In the genomic region with DNA sequence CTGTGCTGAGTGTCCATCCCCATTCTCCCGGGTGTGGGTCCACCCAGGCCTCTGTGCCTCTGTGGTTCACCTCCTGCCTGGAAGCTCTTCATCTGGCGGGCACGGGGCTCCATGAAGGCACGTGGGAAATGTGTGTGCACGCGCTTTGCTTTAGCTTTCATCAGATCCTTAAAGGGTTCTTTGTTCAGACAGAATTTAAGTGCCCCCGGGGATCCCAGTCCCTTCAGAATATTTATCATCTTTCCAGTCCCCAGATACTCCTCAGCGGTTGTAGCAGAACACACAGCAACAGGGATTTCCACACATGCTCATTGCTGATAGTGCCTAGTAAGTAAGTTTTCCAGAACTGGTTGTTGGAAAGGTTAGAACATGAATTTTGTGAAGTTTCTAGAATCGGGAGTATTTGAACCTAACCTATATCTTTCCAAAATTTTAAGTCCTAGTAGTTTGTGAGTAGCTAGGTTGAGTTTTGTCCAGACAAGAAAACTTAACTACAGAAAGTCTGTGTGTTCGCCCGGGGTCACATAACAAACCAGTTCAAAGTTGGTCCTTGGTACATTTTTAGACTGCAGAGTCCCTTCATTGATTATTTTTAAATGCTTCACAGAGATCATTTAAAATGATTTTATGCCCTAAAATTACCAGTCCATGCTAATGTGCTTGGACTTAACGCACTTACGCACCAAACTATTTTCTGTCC, we compare ENCODE assay signal across 14 cellular contexts.
A peak's percentile ranks its signal among the peaks of the same experiment; 100 is the strongest.
DNase-seq lines count a peak whose midpoint lies in the region; ATAC-seq and TF ChIP-seq lines count a peak whose summit lies in the region.
"Had no signal": no experiment of that assay in that cellular context is flagged by ENCODE, and none has a peak within 500 bp of the region (broad histone marks: within the 10 kb centered on the region; RNA-seq: fewer than 3 reads in every experiment).

No MANE protein-coding gene starts in this region.

- peaks cover 16% of the 10 kb centered on the region for H3K36me3 Mint-ChIP-seq in WTC11

- H3K27me3 ChIP-seq in Karpas-422 (ENCODE audit: low read length): no peaks in the 10 kb centered on the region
- H3K27me3 ChIP-seq: gastrocnemius medialis, SJCRH30 had no signal

- POLR2A ChIA-PET in WTC11 (lab: Charles Lee): no interaction called here

- H3K79me2 ChIP-seq in Karpas-422 (ENCODE audit: low read length): no peaks in the 10 kb centered on the region

- H3K9me3 Mint-ChIP-seq in stimulated activated naive CD8-positive, alpha-beta T cell treated with anti-CD3 and anti-CD28 coated beads, Interleukin-15, amount 100 ng/mL, for 72 hours: no peaks in the 10 kb centered on the region
- H3K9me3 Mint-ChIP-seq in WTC11: no peaks in the 10 kb centered on the region
- H3K9me3 Mint-ChIP-seq: activated CD4-positive, alpha-beta memory T cell treated with anti-CD3 and anti-CD28 coated beads, Interleukin-2, amount 10 ng/mL, durations not matched to agents 7 days and 5 days; stimulated activated naive CD8-positive, alpha-beta T cell treated with anti-CD3 and anti-CD28 coated beads, Interleukin-15, Interleukin-2, amounts not matched to agents 100 ng/mL and 50 ng/mL, for 24 hours had no signal

- no peak overlapping the region for H2AFZ ChIP-seq in Karpas-422 (ENCODE audit: low read length)

- H3K27me3 Mint-ChIP-seq in stimulated activated naive CD8-positive, alpha-beta T cell treated with anti-CD3 and anti-CD28 coated beads, Interleukin-15, amount 100 ng/mL, for 72 hours: no peaks in the 10 kb centered on the region
- H3K27me3 Mint-ChIP-seq in WTC11 (ENCODE audit: low read depth): no peaks in the 10 kb centered on the region
- H3K27me3 Mint-ChIP-seq: stimulated activated naive CD8-positive, alpha-beta T cell treated with anti-CD3 and anti-CD28 coated beads, Interleukin-15, Interleukin-2, amounts not matched to agents 100 ng/mL and 50 ng/mL, for 24 hours had no signal

- CTCF ChIA-PET in WTC11 (lab: Charles Lee): no interaction called here

- H4K20me1 ChIP-seq in Karpas-422 (ENCODE audit: insufficient read depth, low read depth, low read length): peaks cover 14% of the 10 kb centered on the region; the same call in 1 of the 2 replicates

- H3K27ac Mint-ChIP-seq in stimulated activated naive CD8-positive, alpha-beta T cell treated with anti-CD3 and anti-CD28 coated beads, Interleukin-15, amount 100 ng/mL, for 72 hours: peak overlapping the region; percentile 45 to 75
- H3K27ac Mint-ChIP-seq in WTC11: peak overlapping the region; percentile 77
- H3K27ac Mint-ChIP-seq: stimulated activated naive CD8-positive, alpha-beta T cell treated with anti-CD3 and anti-CD28 coated beads, Interleukin-15, Interleukin-2, amounts not matched to agents 100 ng/mL and 50 ng/mL, for 24 hours had no signal

- no peak overlapping the region for H3K9ac ChIP-seq in Karpas-422 (ENCODE audit: low read length)

- ATAC-seq in stimulated activated naive CD8-positive, alpha-beta T cell treated with anti-CD3 and anti-CD28 coated beads, Interleukin-15, amount 100 ng/mL, for 72 hours: no peak
- no peak for ATAC-seq in stimulated activated naive CD8-positive, alpha-beta T cell treated with anti-CD3 and anti-CD28 coated beads, Interleukin-15, Interleukin-2, amounts not matched to agents 100 U/mL and 50 U/mL, for 24 hours
- ATAC-seq in WTC11: no peak
- ATAC-seq: gastrocnemius medialis had no signal

- H3K4me3 Mint-ChIP-seq in stimulated activated naive CD8-positive, alpha-beta T cell treated with anti-CD3 and anti-CD28 coated beads, Interleukin-15, amount 100 ng/mL, for 72 hours: peak overlapping the region in 1 of 2 donors; percentile 56
- H3K4me3 Mint-ChIP-seq in WTC11: no peak overlapping the region
- H3K4me3 Mint-ChIP-seq: activated CD4-positive, alpha-beta memory T cell treated with anti-CD3 and anti-CD28 coated beads, Interleukin-2, amount 10 ng/mL, durations not matched to agents 7 days and 5 days; stimulated activated naive CD8-positive, alpha-beta T cell treated with anti-CD3 and anti-CD28 coated beads, Interleukin-15, Interleukin-2, amounts not matched to agents 100 ng/mL and 50 ng/mL, for 24 hours had no signal

- TF ChIP-seq CTCF in WTC11 (IDR thresholded peaks at IDR 0.05): no peak

- H3K27ac ChIP-seq in mesodermal cell (ENCODE audit: low read depth, low read length, severe bottlenecking): peak overlapping the region; percentile 46
- H3K27ac ChIP-seq in Karpas-422 (ENCODE audit: low read length): no peak overlapping the region
- H3K27ac ChIP-seq: gastrocnemius medialis, SJCRH30 had no signal

- H3K36me3 ChIP-seq in mesodermal cell (ENCODE audit: control insufficient read depth, insufficient read depth, low read length): peaks cover 38% of the 10 kb centered on the region
- no peaks in the 10 kb centered on the region for H3K36me3 ChIP-seq in Karpas-422 (ENCODE audit: insufficient read depth, low read length)
- H3K36me3 ChIP-seq: gastrocnemius medialis, SJCRH30 had no signal

- H3K9me3 ChIP-seq in mesodermal cell (ENCODE audit: control insufficient read depth, low read length) (no peaks in the 10 kb centered on the region), Karpas-422 (ENCODE audit: low read length) (no peaks in the 10 kb centered on the region)
- H3K9me3 ChIP-seq: gastrocnemius medialis, SJCRH30 had no signal

- no peak overlapping the region for H3K4me3 ChIP-seq in mesodermal cell (ENCODE audit: extremely low read depth, insufficient read depth, low read length, poor library complexity, severe bottlenecking)
- no peak overlapping the region for H3K4me3 ChIP-seq in Karpas-422 (ENCODE audit: low read length)
- H3K4me3 ChIP-seq: gastrocnemius medialis, SJCRH30 had no signal

- H3K4me1 Mint-ChIP-seq in stimulated activated naive CD8-positive, alpha-beta T cell treated with anti-CD3 and anti-CD28 coated beads, Interleukin-15, amount 100 ng/mL, for 72 hours: peaks cover 70% of the 10 kb centered on the region
- peaks cover 41% of the 10 kb centered on the region for H3K4me1 Mint-ChIP-seq in WTC11

- 84 to 93% methylated on average over 7 of the region's 13 CpGs for WGBS in mesodermal cell (ENCODE audit: insufficient coverage in 2 of 2), 2 experiments

- H3K4me1 ChIP-seq in mesodermal cell (ENCODE audit: control insufficient read depth, insufficient read depth, low read length, poor library complexity, severe bottlenecking): peaks cover 24% of the 10 kb centered on the region
- H3K4me1 ChIP-seq in Karpas-422 (ENCODE audit: low read length): no peaks in the 10 kb centered on the region

- no peak for DNase-seq in stimulated activated naive CD8-positive, alpha-beta T cell treated with anti-CD3 and anti-CD28 coated beads, Interleukin-15, amount 100 ng/mL, for 72 hours
- DNase-seq in stimulated activated naive CD8-positive, alpha-beta T cell treated with anti-CD3 and anti-CD28 coated beads, Interleukin-15, Interleukin-2, amounts not matched to agents 100 U/mL and 50 U/mL, for 24 hours: no peak
- no peak for DNase-seq in WTC11 (ENCODE audit: low spot score)
- DNase-seq in NCI-H128 (lab: John Stamatoyannopoulos, UW; ENCODE audit: unreplicated experiment): no peak
- DNase-seq in Karpas-422: no peak
- DNase-seq in GM19240 (ENCODE audit: insufficient read length, low spot score): no peak
- DNase-seq in Kasumi-1 (lab: John Stamatoyannopoulos, UW): no peak
- DNase-seq: gastrocnemius medialis, GF-D8, NCI-H2107 had no signal

- H3K9me2 ChIP-seq in Karpas-422 (replicated peaks; ENCODE audit: insufficient read depth, low read length): no peaks in the 10 kb centered on the region

- no peak overlapping the region for H3K4me2 ChIP-seq in Karpas-422 (ENCODE audit: low read depth, low read length, poor library complexity, severe bottlenecking)

TF ChIP-seq in WTC11, 78 proteins besides CTCF, POLR2A, EP300 and RAD21 (continues in another document):
- TF ChIP-seq NR2C2 (CRISPR knock-in tag; IDR thresholded peaks at IDR 0.05): no peak
- TF ChIP-seq IRF2 (CRISPR knock-in tag; IDR thresholded peaks at IDR 0.05; ENCODE audit: borderline replicate concordance, low read depth): no peak
- no peak for TF ChIP-seq ZNF423 (CRISPR knock-in tag; IDR thresholded peaks at IDR 0.05)
- no peak for TF ChIP-seq ETV6 (CRISPR knock-in tag; IDR thresholded peaks at IDR 0.05)
- no peak for TF ChIP-seq JUN (CRISPR knock-in tag; IDR thresholded peaks at IDR 0.05)
- no peak for TF ChIP-seq GABPB1 (CRISPR knock-in tag; IDR thresholded peaks at IDR 0.05)
- TF ChIP-seq RORB (CRISPR knock-in tag; IDR thresholded peaks at IDR 0.05): no peak
- no peak for TF ChIP-seq PRRX2 (CRISPR knock-in tag; IDR thresholded peaks at IDR 0.05)
- TF ChIP-seq, protein P1, sequence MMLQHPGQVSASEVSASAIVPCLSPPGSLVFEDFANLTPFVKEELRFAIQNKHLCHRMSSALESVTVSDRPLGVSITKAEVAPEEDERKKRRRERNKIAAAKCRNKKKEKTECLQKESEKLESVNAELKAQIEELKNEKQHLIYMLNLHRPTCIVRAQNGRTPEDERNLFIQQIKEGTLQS (CRISPR knock-in tag; conservative IDR thresholded peaks at IDR 0.05): no peak
- no peak for TF ChIP-seq ESRRA (CRISPR knock-in tag; IDR thresholded peaks at IDR 0.05; ENCODE audit: borderline replicate concordance)
- TF ChIP-seq ZNF317 (CRISPR knock-in tag; IDR thresholded peaks at IDR 0.05; ENCODE audit: borderline replicate concordance, low read depth): no peak
- no peak for TF ChIP-seq RELA (CRISPR knock-in tag; IDR thresholded peaks at IDR 0.05; ENCODE audit: borderline replicate concordance)
